In genomic region chr4:119518915-119519410, GRCh38 we compare ENCODE assay signal across 21 cellular contexts.
"Had no signal": no experiment of that assay in that cellular context is flagged by ENCODE, and none has a peak within 500 bp of the region (broad histone marks: within the 10 kb centered on the region; RNA-seq: fewer than 3 reads in every experiment).

No MANE protein-coding gene starts in this region.

- H3K27ac Mint-ChIP-seq: activated CD4-positive, alpha-beta T cell treated with anti-CD3 and anti-CD28 coated beads, Interleukin-2, amount 10 ng/mL, durations not matched to agents 7 days and 5 days; activated CD8-positive, alpha-beta T cell treated with anti-CD3 and anti-CD28 coated beads, Interleukin-2, amount 10 ng/mL, durations not matched to agents 7 days and 5 days; activated T-cell treated with anti-CD3 and anti-CD28 coated beads, Interleukin-2, amount 50 U/mL, for 24 hours; dendritic cell treated with granulocyte-macrophage colony-stimulating factor and Interleukin-4, amounts not matched to agents 40 ng/mL and 50 ng/mL, for 4 days; stimulated activated naive CD8-positive, alpha-beta T cell treated with anti-CD3 and anti-CD28 coated beads, Interleukin-15, amount 100 ng/mL, for 72 hours; T-helper 1 cell treated with Interleukin-12 subunit alpha and Interleukin-12 subunit beta and Interleukin-4 antibody, amounts not matched to agents 30 μg/mL and 1 μg/mL, for 36 hours had no signal

- H3K27ac ChIP-seq: prostate gland had no signal

- H3K27me3 Mint-ChIP-seq: activated CD4-positive, alpha-beta T cell treated with anti-CD3 and anti-CD28 coated beads, Interleukin-2, amount 10 ng/mL, durations not matched to agents 7 days and 5 days; activated T-cell treated with anti-CD3 and anti-CD28 coated beads, Interleukin-2, amount 50 U/mL, for 24 hours; dendritic cell treated with granulocyte-macrophage colony-stimulating factor and Interleukin-4, amounts not matched to agents 40 ng/mL and 50 ng/mL, for 4 days; stimulated activated naive CD8-positive, alpha-beta T cell treated with anti-CD3 and anti-CD28 coated beads, Interleukin-15, amount 100 ng/mL, for 72 hours had no signal

- ATAC-seq: activated CD4-positive, CD25-positive, alpha-beta regulatory T cell treated with anti-CD3 and anti-CD28 coated beads, Interleukin-2, amount 50 U/mL, for 24 hours; activated CD8-positive, alpha-beta T cell treated with anti-CD3 and anti-CD28 coated beads, Interleukin-2, amount 10 ng/mL, durations not matched to agents 7 days and 5 days; stimulated activated naive CD8-positive, alpha-beta T cell treated with anti-CD3 and anti-CD28 coated beads, Interleukin-15, amount 100 ng/mL, for 72 hours had no signal

- H3K27me3 ChIP-seq: testis had no signal

- H3K4me1 Mint-ChIP-seq: activated CD4-positive, alpha-beta T cell treated with anti-CD3 and anti-CD28 coated beads, Interleukin-2, amount 10 ng/mL, durations not matched to agents 7 days and 5 days; stimulated activated naive CD8-positive, alpha-beta T cell treated with anti-CD3 and anti-CD28 coated beads, Interleukin-15, amount 100 ng/mL, for 72 hours had no signal

- H3K4me1 ChIP-seq: prostate gland, testis had no signal

- H3K4me3 ChIP-seq: prostate gland, testis had no signal

- H3K9me3 ChIP-seq: prostate gland, testis had no signal

- H3K9me3 Mint-ChIP-seq: activated CD4-positive, alpha-beta T cell treated with anti-CD3 and anti-CD28 coated beads, Interleukin-2, amount 10 ng/mL, durations not matched to agents 7 days and 5 days; activated T-cell treated with anti-CD3 and anti-CD28 coated beads, Interleukin-2, amount 50 U/mL, for 24 hours; dendritic cell treated with granulocyte-macrophage colony-stimulating factor and Interleukin-4, amounts not matched to agents 40 ng/mL and 50 ng/mL, for 4 days; neural crest cell; stimulated activated naive CD8-positive, alpha-beta T cell treated with anti-CD3 and anti-CD28 coated beads, Interleukin-15, amount 100 ng/mL, for 72 hours; T-helper 1 cell treated with Interleukin-12 subunit alpha and Interleukin-12 subunit beta and Interleukin-4 antibody, amounts not matched to agents 30 μg/mL and 1 μg/mL, for 36 hours had no signal

- DNase-seq: activated CD4-positive, alpha-beta T cell treated with anti-CD3 and anti-CD28 coated beads, Interleukin-2, amount 10 ng/mL, durations not matched to agents 7 days and 5 days; activated CD8-positive, alpha-beta T cell treated with anti-CD3 and anti-CD28 coated beads, Interleukin-2, amount 10 ng/mL, durations not matched to agents 7 days and 5 days; activated effector memory CD4-positive, alpha-beta T cell treated with Interleukin-2 at 50 U/mL for 16 hours; activated naive CD4-positive, alpha-beta T cell treated with anti-CD3 and anti-CD28 coated beads, Interleukin-2, amount 50 U/mL, for 16 hours; activated T-cell treated with anti-CD3 and anti-CD28 coated beads, Interleukin-2, amount 50 U/mL, for 24 hours; aorta; cerebellar nuclear complex; effector memory CD4-positive, alpha-beta T cell; foreskin fibroblast; glutamatergic neuron; left ventricle myocardium superior; right cardiac atrium; small intestine; stimulated activated CD4-positive, alpha-beta T cell treated with anti-CD3 and anti-CD28 coated beads, Interleukin-4, amount 100 ng/mL, for 1 hour; stimulated activated naive CD8-positive, alpha-beta T cell treated with anti-CD3 and anti-CD28 coated beads, Interleukin-15, amount 100 ng/mL, for 72 hours; testis had no signal

- H3K4me3 Mint-ChIP-seq: activated CD4-positive, alpha-beta T cell treated with anti-CD3 and anti-CD28 coated beads, Interleukin-2, amount 10 ng/mL, durations not matched to agents 7 days and 5 days; activated CD8-positive, alpha-beta T cell treated with anti-CD3 and anti-CD28 coated beads, Interleukin-2, amount 10 ng/mL, durations not matched to agents 7 days and 5 days; activated T-cell treated with anti-CD3 and anti-CD28 coated beads, Interleukin-2, amount 50 U/mL, for 24 hours; dendritic cell treated with granulocyte-macrophage colony-stimulating factor and Interleukin-4, amounts not matched to agents 40 ng/mL and 50 ng/mL, for 4 days; neural crest cell; stimulated activated naive CD8-positive, alpha-beta T cell treated with anti-CD3 and anti-CD28 coated beads, Interleukin-15, amount 100 ng/mL, for 72 hours; T-helper 1 cell treated with Interleukin-12 subunit alpha and Interleukin-12 subunit beta and Interleukin-4 antibody, amounts not matched to agents 30 μg/mL and 1 μg/mL, for 36 hours had no signal
